Comparison of ENCODE assay signal across 12 cellular contexts in genomic region chr10:5710854-5711253, GRCh38. TPM values are rescaled to one million over a fixed set of nuclear protein-coding genes. Genes with fewer than 3 reads are reported as not detected.
A peak's percentile ranks its signal among the peaks of the same experiment; 100 is the strongest.
DNase-seq lines count a peak whose midpoint lies in the region; ATAC-seq and TF ChIP-seq lines count a peak whose summit lies in the region.
"Had no signal": no experiment of that assay in that cellular context is flagged by ENCODE, and none has a peak within 500 bp of the region (broad histone marks: within the 10 kb centered on the region; RNA-seq: fewer than 3 reads in every experiment).

No MANE protein-coding gene starts in this region.

- CTCF ChIA-PET in CD8-positive, alpha-beta memory T cell (lab: Charles Lee), result no interaction called here

- TF ChIP-seq CTCF in neutrophil (IDR thresholded peaks at IDR 0.05), result no peak

- peak overlapping the region in 6 of 7 donors; percentile 70 to 88 (median 76) for H3K4me3 Mint-ChIP-seq in CD8-positive, alpha-beta memory T cell
- H3K4me3 Mint-ChIP-seq: GM23338 had no signal

- no peaks in the 10 kb centered on the region for H3K36me3 ChIP-seq in CD8-positive, alpha-beta memory T cell (ENCODE audit: insufficient read depth, low read length)
- H3K36me3 ChIP-seq in effector memory CD4-positive, alpha-beta T cell (ENCODE audit: control insufficient read depth, insufficient read depth, low read length), result no peaks in the 10 kb centered on the region
- H3K36me3 ChIP-seq in neutrophil, result no peaks in the 10 kb centered on the region
- H3K36me3 ChIP-seq: brain microvascular endothelial cell had no signal

- peak overlapping the region; percentile 54 for H3K4me3 ChIP-seq in CD8-positive, alpha-beta memory T cell (ENCODE audit: low read length)
- peak overlapping the region; percentile 29 for H3K4me3 ChIP-seq in effector memory CD4-positive, alpha-beta T cell (ENCODE audit: insufficient read depth, low read depth, low read length, poor library complexity, severe bottlenecking)
- peak overlapping the region in 1 of 2 experiments; percentile 28 for H3K4me3 ChIP-seq in neutrophil (ENCODE audit: low read depth in 1 of 2, low read length in 1 of 2)
- H3K4me3 ChIP-seq: GM23338 had no signal

- intact Hi-C loops in sciatic nerve (cut with DNase I), result no loop called here

- peaks cover 0 to 2% (median 0%) of the 10 kb centered on the region in 3 donors for H3K36me3 Mint-ChIP-seq in CD8-positive, alpha-beta memory T cell

- peaks cover 67 to 91% (median 88%) of the 10 kb centered on the region in 3 donors for H3K4me1 Mint-ChIP-seq in CD8-positive, alpha-beta memory T cell

- no peaks in the 10 kb centered on the region for H3K27me3 ChIP-seq in CD8-positive, alpha-beta memory T cell (ENCODE audit: insufficient read depth, low read length, poor library complexity, severe bottlenecking)
- no peaks in the 10 kb centered on the region for H3K27me3 ChIP-seq in effector memory CD4-positive, alpha-beta T cell (replicated peaks; ENCODE audit: control insufficient read depth, insufficient read depth, low read length, poor library complexity, severe bottlenecking)
- no peaks in the 10 kb centered on the region for H3K27me3 ChIP-seq in neutrophil
- H3K27me3 ChIP-seq: brain microvascular endothelial cell had no signal

- no peak for DNase-seq in CD8-positive, alpha-beta memory T cell
- DNase-seq in effector memory CD4-positive, alpha-beta T cell, result no peak
- DNase-seq in KG1 (lab: John Stamatoyannopoulos, UW) (no peak), NCI-H446 treated with DMSO at 0.1 percent for 48 hours (lab: John Stamatoyannopoulos, UW) (no peak), sciatic nerve (ENCODE audit: low spot score) (no peak)
- DNase-seq: activated CD4-positive, alpha-beta T cell treated with anti-CD3 and anti-CD28 coated beads, Interleukin-2, amount 50 U/mL, for 48 hours; brain microvascular endothelial cell; NCI-H226; SIG-M5 had no signal

- H3K27ac ChIP-seq in CD8-positive, alpha-beta memory T cell (ENCODE audit: low read depth, low read length), result no peak overlapping the region
- peak overlapping the region; percentile 14 for H3K27ac ChIP-seq in effector memory CD4-positive, alpha-beta T cell (ENCODE audit: insufficient read depth, low read length, poor library complexity, severe bottlenecking)
- peak overlapping the region; percentile 34 for H3K27ac ChIP-seq in neutrophil
- H3K27ac ChIP-seq: brain microvascular endothelial cell had no signal

- H3K9me3 ChIP-seq in CD8-positive, alpha-beta memory T cell (ENCODE audit: low read length), result no peaks in the 10 kb centered on the region
- no peaks in the 10 kb centered on the region for H3K9me3 ChIP-seq in effector memory CD4-positive, alpha-beta T cell (ENCODE audit: control insufficient read depth, low read length)
- H3K9me3 ChIP-seq in neutrophil, result no peaks in the 10 kb centered on the region

- POLR2A ChIA-PET in CD8-positive, alpha-beta memory T cell (lab: Charles Lee), result no interaction called here

- ATAC-seq in HG03432 (IDR thresholded peaks at IDR 0.05; ENCODE audit: unreplicated experiment) (peak; percentile 49), sciatic nerve (no peak)
- ATAC-seq: GM23338 had no signal

- peak overlapping the region in 6 of 8 donors; percentile 21 to 86 (median 51) for H3K27ac Mint-ChIP-seq in CD8-positive, alpha-beta memory T cell

- no peaks in the 10 kb centered on the region for H3K27me3 Mint-ChIP-seq in CD8-positive, alpha-beta memory T cell

- peaks cover 29% of the 10 kb centered on the region for H3K4me1 ChIP-seq in CD8-positive, alpha-beta memory T cell (ENCODE audit: insufficient read depth, low read length)
- peaks cover 3% of the 10 kb centered on the region for H3K4me1 ChIP-seq in effector memory CD4-positive, alpha-beta T cell (ENCODE audit: control insufficient read depth, insufficient read depth, low read length, poor library complexity, severe bottlenecking)
- H3K4me1 ChIP-seq in neutrophil (ENCODE audit: control insufficient read depth in 1 of 2, insufficient read depth in 1 of 2, low read depth in 1 of 2, low read length in 1 of 2), result peaks cover 0 to 7% of the 10 kb centered on the region in 2 experiments

- H3K9me3 Mint-ChIP-seq in CD8-positive, alpha-beta memory T cell, result no peaks in the 10 kb centered on the region
- H3K9me3 Mint-ChIP-seq: GM23338 had no signal

RNA-seq across cellular contexts. Expression of gene TASOR2, which starts 26.2 kb away (rescaled TPM):
- total RNA-seq in CD8-positive, alpha-beta memory T cell, result 10 to 100 TPM; 71.2 to 74.2 TPM
- 11.6 TPM for polyA plus RNA-seq in CD8-positive, alpha-beta memory T cell
- 77.3 TPM for total RNA-seq in sciatic nerve

RNA-seq across cellular contexts. Expression of gene ASB13, which starts 44.5 kb away (rescaled TPM):
- 1 to 10 TPM; 6.8 to 7.5 TPM for total RNA-seq in CD8-positive, alpha-beta memory T cell
- 8.7 TPM for polyA plus RNA-seq in CD8-positive, alpha-beta memory T cell
- 18.9 TPM for total RNA-seq in sciatic nerve
